In the genomic region with DNA sequence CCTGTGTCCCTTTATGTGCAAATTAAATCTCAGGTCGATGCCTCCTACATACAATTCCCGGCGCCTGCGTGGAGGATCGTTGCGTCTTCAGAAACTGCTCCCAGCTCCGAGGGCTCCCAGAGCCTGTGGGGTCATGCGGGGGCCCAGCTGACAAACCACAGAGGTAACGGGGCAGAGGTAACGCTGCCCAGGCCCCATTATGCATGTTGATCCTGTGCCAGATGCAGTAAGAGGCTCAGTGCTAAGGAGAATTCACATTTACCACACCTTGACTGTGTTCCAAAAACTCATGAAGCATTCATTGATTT, we compare ENCODE assay signal across 20 cellular contexts.
"Had no signal": no experiment of that assay in that cellular context is flagged by ENCODE, and none has a peak within 500 bp of the region (broad histone marks: within the 10 kb centered on the region; RNA-seq: fewer than 3 reads in every experiment).

No MANE protein-coding gene starts in this region.

- H2AFZ ChIP-seq: parathyroid adenoma had no signal

- H3K4me1 Mint-ChIP-seq: immature natural killer cell; natural killer cell; stimulated activated effector memory CD8-positive, alpha-beta T cell treated with anti-CD3 and anti-CD28 coated beads, Interleukin-12 subunit alpha, Interleukin-12 subunit beta, amount 100 ng/mL, for 72 hours had no signal

- H3K27me3 ChIP-seq: colonic mucosa, testis had no signal

- H3K27ac Mint-ChIP-seq: effector memory CD8-positive, alpha-beta T cell; immature natural killer cell; natural killer cell; progenitor cell of endocrine pancreas; stimulated activated effector memory CD8-positive, alpha-beta T cell treated with anti-CD3 and anti-CD28 coated beads, Interleukin-12 subunit alpha, Interleukin-12 subunit beta, amount 100 ng/mL, for 72 hours; type B pancreatic cell had no signal

- DNase-seq: colonic mucosa; dermis blood vessel endothelial cell; effector memory CD8-positive, alpha-beta T cell; hypothalamus; immature natural killer cell; left lung; mammary epithelial cell; mesendoderm; natural killer cell; occipital lobe; stimulated activated CD4-positive, alpha-beta T cell treated with anti-CD3 and anti-CD28 coated beads, Interleukin-4, amount 100 ng/mL, for 24 hours; stimulated activated naive CD4-positive, alpha-beta T cell treated with Interleukin-2 at 50 U/mL for 16 hours; substantia nigra; testis; tibial artery had no signal

- H3K4me1 ChIP-seq: colonic mucosa, left lung, parathyroid adenoma, testis, tibial artery had no signal

- H3K9me3 ChIP-seq: colonic mucosa, left lung, testis, tibial artery had no signal

- H3K4me3 ChIP-seq: colonic mucosa, left lung, smooth muscle cell, testis, tibial artery had no signal

- H3K79me2 ChIP-seq: parathyroid adenoma had no signal

- H3K27ac ChIP-seq: colonic mucosa, left lung, parathyroid adenoma, testis, tibial artery had no signal

- H3K4me3 Mint-ChIP-seq: effector memory CD8-positive, alpha-beta T cell; immature natural killer cell; natural killer cell; stimulated activated effector memory CD8-positive, alpha-beta T cell treated with anti-CD3 and anti-CD28 coated beads, Interleukin-12 subunit alpha, Interleukin-12 subunit beta, amount 100 ng/mL, for 72 hours; type B pancreatic cell had no signal

- H3K36me3 Mint-ChIP-seq: immature natural killer cell; natural killer cell; stimulated activated effector memory CD8-positive, alpha-beta T cell treated with anti-CD3 and anti-CD28 coated beads, Interleukin-12 subunit alpha, Interleukin-12 subunit beta, amount 100 ng/mL, for 72 hours had no signal

- H3K9ac ChIP-seq: parathyroid adenoma had no signal

- H3K9me3 Mint-ChIP-seq: effector memory CD8-positive, alpha-beta T cell; immature natural killer cell; natural killer cell; stimulated activated effector memory CD8-positive, alpha-beta T cell treated with anti-CD3 and anti-CD28 coated beads, Interleukin-12 subunit alpha, Interleukin-12 subunit beta, amount 100 ng/mL, for 72 hours; type B pancreatic cell had no signal

- H3K4me2 ChIP-seq: smooth muscle cell had no signal

- H3K36me3 ChIP-seq: colonic mucosa, left lung, tibial artery had no signal
